In the genomic region with DNA sequence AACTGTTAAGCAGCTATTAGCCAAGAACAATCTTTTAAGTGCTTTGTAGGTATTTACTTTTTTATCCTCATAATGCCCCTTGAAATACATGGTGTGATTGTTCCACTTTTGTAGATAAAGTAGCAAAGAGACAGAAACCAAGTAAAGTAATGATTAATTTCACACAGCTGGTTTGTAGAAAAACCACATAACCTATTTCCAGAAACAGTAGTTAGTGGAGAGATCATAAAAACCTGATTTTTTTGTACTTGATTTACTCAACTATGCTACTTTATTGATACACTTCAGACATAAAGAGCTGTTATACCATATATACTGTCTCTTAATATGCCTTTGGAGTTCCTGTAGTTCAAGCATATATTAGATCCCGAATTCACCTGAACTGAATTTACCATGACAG, we compare ENCODE assay signal across 23 cellular contexts.
DNase-seq lines count a peak whose midpoint lies in the region; ATAC-seq, FAIRE-seq and TF ChIP-seq lines count a peak whose summit lies in the region.
"Had no signal": no experiment of that assay in that cellular context is flagged by ENCODE, and none has a peak within 500 bp of the region (broad histone marks: within the 10 kb centered on the region; RNA-seq: fewer than 3 reads in every experiment).

No MANE protein-coding gene starts in this region.

- SMC1A ChIA-PET in GM12878 (lab: Charles Lee; ENCODE audit: uncharacterized antibody, unreplicated experiment): interaction anchor here (0.8 to 1.5 kb wide), 4 partner anchors 16 to 303 kb away, joined by 3 to 5 read pairs (median 4); no protein-coding TSS in a partner anchor

- no peak for TF ChIP-seq EP300 in GM12878 (IDR thresholded peaks at IDR 0.05; ENCODE audit: borderline replicate concordance in 1 of 2, control insufficient read depth in 1 of 2, low read depth in 2 of 2, low read length in 2 of 2)

- no peak overlapping the region for H2AFZ ChIP-seq in GM12878 (ENCODE audit: control insufficient read depth, low read depth, low read length)

- H3K4me2 ChIP-seq in GM12878 (ENCODE audit: control insufficient read depth, insufficient read depth): no peak overlapping the region
- H3K4me2 ChIP-seq: BLaER1, KMS-11 had no signal

- no peak overlapping the region for H3K9ac ChIP-seq in GM12878 (ENCODE audit: control insufficient read depth, insufficient read depth, low read length)
- H3K9ac ChIP-seq: BLaER1, KMS-11 had no signal

- BruUV-seq in GM12878 (replicated peaks; lab: Mats Ljungman, UMichigan): no TSS peak

- H3K4me1 ChIP-seq in GM12878 (ENCODE audit: control insufficient read depth, insufficient read depth, low read length): no peaks in the 10 kb centered on the region
- H3K4me1 ChIP-seq: BLaER1 had no signal

- intact Hi-C loops in GM12878 (cut with micrococcal nuclease; ENCODE audit: unreplicated experiment): no loop called here

- H3K4me1 Mint-ChIP-seq in activated naive CD8-positive, alpha-beta T cell treated with anti-CD3 and anti-CD28 coated beads, Interleukin-2, amount 10 ng/mL, durations not matched to agents 7 days and 5 days: peaks cover 22% of the 10 kb centered on the region
- H3K4me1 Mint-ChIP-seq in activated naive CD8-positive, alpha-beta T cell treated with anti-CD3 and anti-CD28 coated beads for 36 hours: peaks cover 4% of the 10 kb centered on the region

- H3K4me3 ChIP-seq in GM12878: no peak overlapping the region
- H3K4me3 ChIP-seq: BLaER1 had no signal

- TF ChIP-seq POLR2A in GM12878 (IDR thresholded peaks at IDR 0.05; ENCODE audit: low read depth, low read length): no peak

- no peak for TF ChIP-seq RAD21 in GM12878 (IDR thresholded peaks at IDR 0.05; ENCODE audit: insufficient read depth, low read depth, low read length)

- TF ChIP-seq CTCF in GM12878 (IDR thresholded peaks at IDR 0.05 in 2 of 3, conservative IDR thresholded peaks at IDR 0.05 in 1 of 3; ENCODE audit: control insufficient read depth in 2 of 3, extremely low read depth in 1 of 3, insufficient read depth in 1 of 3, low read depth in 3 of 3, low read length in 3 of 3): no peak

- peak; percentile 73 for ATAC-seq in activated naive CD8-positive, alpha-beta T cell treated with anti-CD3 and anti-CD28 coated beads, Interleukin-2, amount 10 ng/mL, durations not matched to agents 7 days and 5 days (ENCODE audit: low read depth)
- ATAC-seq in GM18861 (IDR thresholded peaks at IDR 0.05; ENCODE audit: unreplicated experiment) (peak; percentile 45), HG03354 (IDR thresholded peaks at IDR 0.05; ENCODE audit: poor library complexity, severe bottlenecking, unreplicated experiment) (peak; percentile 85), GM12878 (peak; percentile 30; the same call in 2 of the 3 replicates)
- ATAC-seq: CD8-positive, alpha-beta T cell; HCT116 had no signal

- in situ Hi-C loops in GM12878 (cut with MboI): no loop called here

- H3K27me3 Mint-ChIP-seq in activated naive CD8-positive, alpha-beta T cell treated with anti-CD3 and anti-CD28 coated beads, Interleukin-2, amount 10 ng/mL, durations not matched to agents 7 days and 5 days: no peaks in the 10 kb centered on the region
- H3K27me3 Mint-ChIP-seq in activated naive CD8-positive, alpha-beta T cell treated with anti-CD3 and anti-CD28 coated beads for 36 hours: no peaks in the 10 kb centered on the region

- no peak for FAIRE-seq in GM12878 (lab: Jason Lieb, UNC)
- FAIRE-seq: A204.1, GM12891 had no signal

- 3% methylated on average over 1 of the region's 1 CpG for WGBS in GM12878 (ENCODE audit: insufficient coverage, insufficient replicate concordance, low lambda C conversion rate, missing lambda C conversion rate)

- POLR2A ChIA-PET in activated naive CD8-positive, alpha-beta T cell treated with anti-CD3 and anti-CD28 coated beads, Interleukin-2, amount 10 ng/mL, durations not matched to agents 7 days and 5 days (lab: Charles Lee): interaction anchor here (0.8 kb wide), 1 partner anchor 15 kb away, joined by 4 read pairs; no protein-coding TSS in a partner anchor
- POLR2A ChIA-PET in GM12878 (lab: Charles Lee): no interaction called here

- H3K27ac Mint-ChIP-seq in activated naive CD8-positive, alpha-beta T cell treated with anti-CD3 and anti-CD28 coated beads, Interleukin-2, amount 10 ng/mL, durations not matched to agents 7 days and 5 days: peak overlapping the region; percentile 46
- H3K27ac Mint-ChIP-seq in activated naive CD8-positive, alpha-beta T cell treated with anti-CD3 and anti-CD28 coated beads for 36 hours: no peak overlapping the region
- H3K27ac Mint-ChIP-seq: CD8-positive, alpha-beta T cell; HFFc6 had no signal

- H3K9me3 Mint-ChIP-seq in activated naive CD8-positive, alpha-beta T cell treated with anti-CD3 and anti-CD28 coated beads, Interleukin-2, amount 10 ng/mL, durations not matched to agents 7 days and 5 days: peaks cover 2% of the 10 kb centered on the region
- no peaks in the 10 kb centered on the region for H3K9me3 Mint-ChIP-seq in activated naive CD8-positive, alpha-beta T cell treated with anti-CD3 and anti-CD28 coated beads for 36 hours
- H3K9me3 Mint-ChIP-seq: CD8-positive, alpha-beta T cell; HFFc6 had no signal

- peaks cover 13% of the 10 kb centered on the region for H3K36me3 Mint-ChIP-seq in activated naive CD8-positive, alpha-beta T cell treated with anti-CD3 and anti-CD28 coated beads, Interleukin-2, amount 10 ng/mL, durations not matched to agents 7 days and 5 days
- no peaks in the 10 kb centered on the region for H3K36me3 Mint-ChIP-seq in activated naive CD8-positive, alpha-beta T cell treated with anti-CD3 and anti-CD28 coated beads for 36 hours
- H3K36me3 Mint-ChIP-seq: CD8-positive, alpha-beta T cell had no signal

- no peaks in the 10 kb centered on the region for H3K36me3 ChIP-seq in GM12878 (ENCODE audit: control insufficient read depth in 2 of 2, insufficient read depth in 2 of 2, low read length in 1 of 2)
- H3K36me3 ChIP-seq: BLaER1 had no signal

- H3K79me2 ChIP-seq in GM12878 (ENCODE audit: control insufficient read depth, insufficient read depth, low read length): no peaks in the 10 kb centered on the region

- no peak for DNase-seq in activated naive CD8-positive, alpha-beta T cell treated with anti-CD3 and anti-CD28 coated beads, Interleukin-2, amount 10 ng/mL, durations not matched to agents 7 days and 5 days
- DNase-seq in activated naive CD8-positive, alpha-beta T cell treated with anti-CD3 and anti-CD28 coated beads for 36 hours: no peak
- no peak for DNase-seq in GM12878 (ENCODE audit: low read depth, low spot score)
- no peak for DNase-seq in activated CD8-positive, alpha-beta memory T cell treated with anti-CD3 and anti-CD28 coated beads for 24 hours
- no peak for DNase-seq in AG08395 (ENCODE audit: low spot score)
- DNase-seq in SHP77 (lab: John Stamatoyannopoulos, UW): no peak
- DNase-seq: Calu3; CD8-positive, alpha-beta T cell; DMS 273 treated with DMSO at 0.1 percent for 48 hours; DMS53; DND-41; EL; GOT3; H7; HFFc6 had no signal

- H3K27me3 ChIP-seq in GM12878 (replicated peaks in 1 of 2; ENCODE audit: control insufficient read depth in 2 of 2, insufficient read depth in 2 of 2, low read length in 1 of 2): no peaks in the 10 kb centered on the region
- H3K27me3 ChIP-seq: BLaER1 had no signal

- no peak overlapping the region for H3K27ac ChIP-seq in GM12878 (ENCODE audit: control insufficient read depth, insufficient read depth)
- H3K27ac ChIP-seq: BLaER1, HL-60, KMS-11 had no signal

- RAD21 ChIA-PET in GM12878 (lab: Charles Lee; ENCODE audit: unreplicated experiment): interaction anchor here (0.7 kb wide), 1 partner anchor 17 kb away, joined by 3 read pairs; no protein-coding TSS in a partner anchor

- no peaks in the 10 kb centered on the region for H4K20me1 ChIP-seq in GM12878 (ENCODE audit: control insufficient read depth, insufficient read depth)
- H4K20me1 ChIP-seq: BLaER1 had no signal

- H3K4me3 Mint-ChIP-seq in activated naive CD8-positive, alpha-beta T cell treated with anti-CD3 and anti-CD28 coated beads, Interleukin-2, amount 10 ng/mL, durations not matched to agents 7 days and 5 days: peak overlapping the region; percentile 41
- no peak overlapping the region for H3K4me3 Mint-ChIP-seq in activated naive CD8-positive, alpha-beta T cell treated with anti-CD3 and anti-CD28 coated beads for 36 hours
- H3K4me3 Mint-ChIP-seq: CD8-positive, alpha-beta T cell; HFFc6 had no signal

- no peaks in the 10 kb centered on the region for H3K9me3 ChIP-seq in GM12878 (replicated peaks; ENCODE audit: control insufficient read depth, insufficient read depth, low read length)
- H3K9me3 ChIP-seq: BLaER1 had no signal

- CTCF ChIA-PET in GM12878 (lab: Yijun Ruan, JAX): interaction anchor here (1.1 to 1.4 kb wide), 3 partner anchors 16 to 127 kb away, joined by 3 read pairs; no protein-coding TSS in a partner anchor

TF ChIP-seq in GM12878, 131 proteins besides CTCF, POLR2A, EP300 and RAD21:
- no peak for TF ChIP-seq EGR1 (IDR thresholded peaks at IDR 0.05; ENCODE audit: borderline replicate concordance in 1 of 2, low read depth in 2 of 2, low read length in 2 of 2)

Comparison
In these comparisons a context has a peak if more than half of its experiments do, and no peak if none do; other contexts are left out.
1. ATAC-seq: peak in every context shown above with its lines; median percentile 85 in HG03354; 73 in activated naive CD8-positive, alpha-beta T cell treated with anti-CD3 and anti-CD28 coated beads, Interleukin-2, amount 10 ng/mL, durations not matched to agents 7 days and 5 days; 45 in GM18861; 30 in GM12878.